In genomic region chr3:197957775-197958103, GRCh38 we compare ENCODE assay signal across 10 cellular contexts. TPM values are rescaled to one million over a fixed set of nuclear protein-coding genes. Genes with fewer than 3 reads are reported as not detected.
DNase-seq lines count a peak whose midpoint lies in the region; TF ChIP-seq lines count a peak whose summit lies in the region.
"Had no signal": no experiment of that assay in that cellular context is flagged by ENCODE, and none has a peak within 500 bp of the region (broad histone marks: within the 10 kb centered on the region; RNA-seq: fewer than 3 reads in every experiment).

No MANE protein-coding gene starts in this region.

- H3K9ac ChIP-seq in duodenal mucosa (ENCODE audit: low read depth in 1 of 2, low read length in 2 of 2) (peak overlapping the region in 1 of 2 donors; percentile 22), skeletal muscle tissue (ENCODE audit: low read depth in 1 of 3, low read length in 3 of 3) (no peak overlapping the region)

- POLR2A ChIA-PET in PC-9 (lab: Charles Lee; ENCODE audit: unreplicated experiment) = interaction anchor here (0.7 kb wide), 1 partner anchor 21 kb away, joined by 6 read pairs; no protein-coding TSS in a partner anchor

- H3K27me3 ChIP-seq in PC-9 (ENCODE audit: insufficient read depth, low read depth) (no peaks in the 10 kb centered on the region), duodenal mucosa (ENCODE audit: control insufficient read depth in 1 of 2, insufficient read depth in 2 of 2, low read length in 2 of 2) (no peaks in the 10 kb centered on the region), skeletal muscle tissue (ENCODE audit: control insufficient read depth in 3 of 3, insufficient read depth in 3 of 3, low read length in 3 of 3) (no peaks in the 10 kb centered on the region)

- H3K9me3 ChIP-seq in PC-9 (ENCODE audit: insufficient read depth, low read depth) (no peaks in the 10 kb centered on the region), duodenal mucosa (ENCODE audit: control insufficient read depth in 1 of 2, low read length in 2 of 2) (no peaks in the 10 kb centered on the region), skeletal muscle tissue (ENCODE audit: control insufficient read depth in 3 of 3, low read length in 3 of 3) (no peaks in the 10 kb centered on the region)

- peaks cover 78% of the 10 kb centered on the region for H3F3A ChIP-seq in PC-9 (ENCODE audit: insufficient read depth, low read depth)

- H2AFZ ChIP-seq in PC-9 = no peak overlapping the region

- H3K4me2 ChIP-seq in PC-9 = peak overlapping the region; percentile 41

- H3K4me3 ChIP-seq in PC-9 (no peak overlapping the region), duodenal mucosa (ENCODE audit: low read depth in 1 of 2, low read length in 2 of 2) (no peak overlapping the region), skeletal muscle tissue (ENCODE audit: low read length in 3 of 3) (no peak overlapping the region)

- H3K27ac ChIP-seq in PC-9 (peak overlapping the region; percentile 55), duodenal mucosa (ENCODE audit: low read depth, low read length) (peak overlapping the region; percentile 43), skeletal muscle tissue (ENCODE audit: low read depth, low read length) (peak overlapping the region; percentile 39)

- no TSS peak for BruUV-seq in PC-9 (replicated peaks; lab: Mats Ljungman, UMichigan)

- H3K36me3 ChIP-seq in PC-9 (ENCODE audit: low read depth) = peaks cover 39% of the 10 kb centered on the region
- H3K36me3 ChIP-seq in duodenal mucosa (ENCODE audit: control insufficient read depth in 1 of 2, insufficient read depth in 2 of 2, low read length in 2 of 2) = peaks cover 17 to 41% of the 10 kb centered on the region in 2 donors
- peaks cover 32 to 43% (median 41%) of the 10 kb centered on the region in 3 donors for H3K36me3 ChIP-seq in skeletal muscle tissue (ENCODE audit: control insufficient read depth in 3 of 3, insufficient read depth in 3 of 3, low read length in 3 of 3)

- CTCF ChIA-PET in PC-9 (lab: Charles Lee) = no interaction called here

- H4K20me1 ChIP-seq in PC-9 (ENCODE audit: insufficient read depth) = peaks cover 44% of the 10 kb centered on the region

- TF ChIP-seq CTCF in PC-9 (conservative IDR thresholded peaks at IDR 0.05) = no peak

- H3K4me1 ChIP-seq in PC-9 (replicated peaks; ENCODE audit: insufficient read depth) (peaks cover 71% of the 10 kb centered on the region), duodenal mucosa (ENCODE audit: control insufficient read depth in 1 of 2, insufficient read depth in 2 of 2, low read length in 2 of 2) (peaks cover 26 to 29% of the 10 kb centered on the region in 2 donors), skeletal muscle tissue (ENCODE audit: control insufficient read depth in 3 of 3, insufficient read depth in 3 of 3, low read length in 3 of 3) (peaks cover 12 to 48% (median 33%) of the 10 kb centered on the region in 3 donors)

- H3K9me2 ChIP-seq in PC-9 (ENCODE audit: insufficient read depth) = no peaks in the 10 kb centered on the region

- DNase-seq in NCI-H82 (lab: John Stamatoyannopoulos, UW) (peak; percentile 51), NCI-H82 treated with DMSO at 0.1 percent for 48 hours (lab: John Stamatoyannopoulos, UW; ENCODE audit: unreplicated experiment) (no peak), PC-9 (peak in 1 of 2 experiments; percentile 30), NCI-H2081 (lab: John Stamatoyannopoulos, UW) (no peak), NCI-H226 (no peak)
- DNase-seq in stimulated activated CD4-positive, alpha-beta T cell treated with anti-CD3 and anti-CD28 coated beads, Interleukin-15, amount 100 ng/mL, for 24 hours = no peak
- DNase-seq: activated CD4-positive, alpha-beta T cell treated with anti-CD3 and anti-CD28 coated beads, Interleukin-2, amount 10 ng/mL, durations not matched to agents 7 days and 5 days; NCI-H1694 treated with DMSO at 0.1 percent for 48 hours had no signal

- intact Hi-C loops in PC-9 (cut with micrococcal nuclease; ENCODE audit: unreplicated experiment) = loop anchor here (5.0 kb wide), 1 partner anchor 115 kb away; no protein-coding TSS in a partner anchor

- H3K79me2 ChIP-seq in PC-9 (ENCODE audit: low read depth) = peaks cover 48% of the 10 kb centered on the region

RNA-seq across cellular contexts. Expression of gene LMLN, which starts 2.3 kb away (rescaled TPM):
- total RNA-seq in PC-9 (2021) (19.8 and 21.1 TPM in 2 replicates), skeletal muscle tissue (4.2 TPM)

RNA-seq across cellular contexts. Expression of gene RPL35A, which starts 7.7 kb away (rescaled TPM):
- total RNA-seq in PC-9 (2021) (1,816 and 1,880 TPM in 2 replicates), skeletal muscle tissue (1,632 TPM)
